ENCODE assay signal across 19 cellular contexts in genomic region chr19:4090351-4091220, GRCh38. TPM values are rescaled to one million over a fixed set of nuclear protein-coding genes. Genes with fewer than 3 reads are reported as not detected.
A peak's percentile ranks its signal among the peaks of the same experiment; 100 is the strongest.
DNase-seq lines count a peak whose midpoint lies in the region; ATAC-seq, FAIRE-seq and TF ChIP-seq lines count a peak whose summit lies in the region.
"Had no signal": no experiment of that assay in that cellular context is flagged by ENCODE, and none has a peak within 500 bp of the region (broad histone marks: within the 10 kb centered on the region; RNA-seq: fewer than 3 reads in every experiment).

No MANE protein-coding gene starts in this region.

- H3K9me3 Mint-ChIP-seq in activated CD4-positive, alpha-beta memory T cell treated with anti-CD3 and anti-CD28 coated beads for 36 hours: no peaks in the 10 kb centered on the region
- H3K9me3 Mint-ChIP-seq in naive thymus-derived CD4-positive, alpha-beta T cell: no peaks in the 10 kb centered on the region

- H3K9me3 ChIP-seq in HepG2 (ENCODE audit: low read length): no peaks in the 10 kb centered on the region
- no peaks in the 10 kb centered on the region for H3K9me3 ChIP-seq in right lobe of liver
- H3K9me3 ChIP-seq in naive thymus-derived CD4-positive, alpha-beta T cell (ENCODE audit: control insufficient read depth in 2 of 3, low read length in 3 of 3): no peaks in the 10 kb centered on the region
- no peaks in the 10 kb centered on the region for H3K9me3 ChIP-seq in aorta (ENCODE audit: control insufficient read depth, low read length)
- H3K9me3 ChIP-seq: body of pancreas, heart right ventricle had no signal

- DNase-seq in HepG2 (ENCODE audit: low spot score): no peak
- no peak for DNase-seq in right lobe of liver
- DNase-seq in activated CD4-positive, alpha-beta memory T cell treated with anti-CD3 and anti-CD28 coated beads for 36 hours: no peak
- no peak for DNase-seq in naive thymus-derived CD4-positive, alpha-beta T cell
- DNase-seq in aorta: peak; percentile 46 to 72
- no peak for DNase-seq in NCI-H187 (lab: John Stamatoyannopoulos, UW)
- DNase-seq: activated CD4-positive, alpha-beta T cell treated with anti-CD3 and anti-CD28 coated beads for 48 hours; activated effector memory CD4-positive, alpha-beta T cell treated with Interleukin-2 at 50 U/mL for 16 hours; body of pancreas; heart right ventricle; Karpas-422; kidney glomerular epithelial cell; NCI-H1436; SHP77 treated with DMSO at 0.1 percent for 48 hours; small intestine had no signal

- H3K36me3 ChIP-seq in HepG2 (replicated peaks in 1 of 2; ENCODE audit: control insufficient read depth in 1 of 2, insufficient read depth in 2 of 2, low read length in 2 of 2): peaks cover 4 to 7% of the 10 kb centered on the region in 2 experiments; a peak in 3 of 5 replicates
- peaks cover 0 to 19% (median 4%) of the 10 kb centered on the region in 4 donors for H3K36me3 ChIP-seq in right lobe of liver
- peaks cover 0 to 15% (median 0%) of the 10 kb centered on the region in 3 experiments for H3K36me3 ChIP-seq in naive thymus-derived CD4-positive, alpha-beta T cell (ENCODE audit: control insufficient read depth in 2 of 3, insufficient read depth in 3 of 3, low read length in 3 of 3)
- H3K36me3 ChIP-seq in aorta (ENCODE audit: control insufficient read depth in 1 of 2, insufficient read depth in 2 of 2, low read length in 1 of 2): no peaks in the 10 kb centered on the region

- H3K4me1 Mint-ChIP-seq in activated CD4-positive, alpha-beta memory T cell treated with anti-CD3 and anti-CD28 coated beads for 36 hours (ENCODE audit: low read depth): peaks cover 43% of the 10 kb centered on the region
- peaks cover 23 to 46% (median 41%) of the 10 kb centered on the region in 7 donors for H3K4me1 Mint-ChIP-seq in naive thymus-derived CD4-positive, alpha-beta T cell

- BruUV-seq in HepG2 (replicated peaks; lab: Mats Ljungman, UMichigan): no TSS peak

- H3K27ac Mint-ChIP-seq in activated CD4-positive, alpha-beta memory T cell treated with anti-CD3 and anti-CD28 coated beads for 36 hours: peak overlapping the region; percentile 86
- peak overlapping the region in 8 of 9 donors; percentile 36 to 97 (median 92) for H3K27ac Mint-ChIP-seq in naive thymus-derived CD4-positive, alpha-beta T cell

- H3K9ac ChIP-seq in HepG2 (ENCODE audit: insufficient read depth, low read depth, low read length): no peak overlapping the region
- H3K9ac ChIP-seq: parathyroid adenoma had no signal

- no peak for TF ChIP-seq EP300 in HepG2 (IDR thresholded peaks at IDR 0.05; ENCODE audit: low read depth in 2 of 2, low read length in 2 of 2)
- TF ChIP-seq EP300 in HepG2 (CRISPR knock-in tag; IDR thresholded peaks at IDR 0.05; ENCODE audit: borderline replicate concordance): no peak

- POLR2A ChIA-PET in HepG2 (lab: Yijun Ruan, JAX): no interaction called here
- POLR2A ChIA-PET in activated CD4-positive, alpha-beta memory T cell treated with anti-CD3 and anti-CD28 coated beads for 36 hours (lab: Charles Lee): no interaction called here
- POLR2A ChIA-PET in naive thymus-derived CD4-positive, alpha-beta T cell (lab: Charles Lee): interaction anchor here (0.7 to 4.2 kb wide), 4 partner anchors 14 to 1310 kb away, joined by 3 to 40 read pairs (median 7); partner anchors contain the start of gene ZBTB7A

- in situ Hi-C loops in HepG2 (cut with HindIII; ENCODE audit: extremely low pct_ligation_motif_present, low pct_unique_long_range_greater_than_20kb): no loop called here

- no peak overlapping the region for H2AFZ ChIP-seq in HepG2 (ENCODE audit: low read length)
- H2AFZ ChIP-seq: parathyroid adenoma had no signal

- H3K27me3 Mint-ChIP-seq in activated CD4-positive, alpha-beta memory T cell treated with anti-CD3 and anti-CD28 coated beads for 36 hours: no peaks in the 10 kb centered on the region
- no peaks in the 10 kb centered on the region for H3K27me3 Mint-ChIP-seq in naive thymus-derived CD4-positive, alpha-beta T cell

- no peak for TF ChIP-seq POLR2A in HepG2 (IDR thresholded peaks at IDR 0.05; ENCODE audit: insufficient read depth in 1 of 2, low read depth in 2 of 2, low read length in 2 of 2)
- TF ChIP-seq POLR2A in right lobe of liver (IDR thresholded peaks at IDR 0.05): no peak

- H3K4me3 ChIP-seq in HepG2 (replicated peaks in 1 of 3; ENCODE audit: insufficient read depth in 1 of 3, low read depth in 2 of 3, low read length in 3 of 3): no peak overlapping the region
- H3K4me3 ChIP-seq in right lobe of liver: no peak overlapping the region
- no peak overlapping the region for H3K4me3 ChIP-seq in naive thymus-derived CD4-positive, alpha-beta T cell (ENCODE audit: low read length)
- H3K4me3 ChIP-seq in aorta (ENCODE audit: low read length in 2 of 2): no peak overlapping the region
- H3K4me3 ChIP-seq: body of pancreas had no signal

- no peaks in the 10 kb centered on the region for H4K20me1 ChIP-seq in HepG2 (ENCODE audit: insufficient read depth, low read length)

- no peak for ATAC-seq in HepG2
- ATAC-seq in right lobe of liver: no peak
- ATAC-seq in naive thymus-derived CD4-positive, alpha-beta T cell: no peak
- no peak for ATAC-seq in aorta (ENCODE audit: low FRiP score)
- no peak for ATAC-seq in HG03280 (IDR thresholded peaks at IDR 0.05; ENCODE audit: unreplicated experiment)
- ATAC-seq in HG03460 (IDR thresholded peaks at IDR 0.05; ENCODE audit: unreplicated experiment): no peak
- ATAC-seq: body of pancreas had no signal

- peaks cover 8% of the 10 kb centered on the region for H3K36me3 Mint-ChIP-seq in activated CD4-positive, alpha-beta memory T cell treated with anti-CD3 and anti-CD28 coated beads for 36 hours
- H3K36me3 Mint-ChIP-seq in naive thymus-derived CD4-positive, alpha-beta T cell: peaks cover 0 to 8% (median 0%) of the 10 kb centered on the region in 5 donors

- CTCF ChIA-PET in HepG2 (lab: Yijun Ruan, JAX; ENCODE audit: low intra/inter-chr PET ratio, low total read pairs): no interaction called here
- CTCF ChIA-PET in activated CD4-positive, alpha-beta memory T cell treated with anti-CD3 and anti-CD28 coated beads for 36 hours (lab: Charles Lee): no interaction called here
- CTCF ChIA-PET in naive thymus-derived CD4-positive, alpha-beta T cell (lab: Charles Lee): interaction anchor here (1.6 kb wide), 2 partner anchors 13 to 24 kb away, joined by 5 to 7 read pairs; no protein-coding TSS in a partner anchor

- intact Hi-C loops in HepG2 (cut with micrococcal nuclease; ENCODE audit: unreplicated experiment): no loop called here
- intact Hi-C loops in right lobe of liver (cut with DNase I): no loop called here
- intact Hi-C loops in activated CD4-positive, alpha-beta memory T cell treated with anti-CD3 and anti-CD28 coated beads for 36 hours (cut with micrococcal nuclease): no loop called here
- intact Hi-C loops in naive thymus-derived CD4-positive, alpha-beta T cell (cut with micrococcal nuclease): no loop called here
- intact Hi-C loops in aorta (cut with DNase I): no loop called here

- no peaks in the 10 kb centered on the region for H3K79me2 ChIP-seq in HepG2 (ENCODE audit: insufficient read depth, low read length)
- H3K79me2 ChIP-seq: parathyroid adenoma had no signal

- FAIRE-seq in HepG2 (lab: Jason Lieb, UNC): no peak
- FAIRE-seq: GM18507, small intestine had no signal

- H3K27ac ChIP-seq in HepG2 (ENCODE audit: extremely low read length, insufficient read depth, low read length) (no peak overlapping the region), right lobe of liver (no peak overlapping the region), aorta (ENCODE audit: low read depth in 1 of 2, low read length in 2 of 2) (no peak overlapping the region)
- H3K27ac ChIP-seq in naive thymus-derived CD4-positive, alpha-beta T cell (ENCODE audit: low read depth, low read length): peak overlapping the region; percentile 67
- H3K27ac ChIP-seq: parathyroid adenoma had no signal

- no peak for TF ChIP-seq RAD21 in HepG2 (CRISPR knock-in tag; IDR thresholded peaks at IDR 0.05)

- no peak for TF ChIP-seq CTCF in HepG2 (CRISPR knock-in tag; IDR thresholded peaks at IDR 0.05)
- TF ChIP-seq CTCF in right lobe of liver (IDR thresholded peaks at IDR 0.05): no peak

- no peak overlapping the region for H3K4me3 Mint-ChIP-seq in activated CD4-positive, alpha-beta memory T cell treated with anti-CD3 and anti-CD28 coated beads for 36 hours
- peak overlapping the region in 3 of 10 donors; percentile 77 to 83 (median 82) for H3K4me3 Mint-ChIP-seq in naive thymus-derived CD4-positive, alpha-beta T cell

- 94% methylated on average over 36 of the region's 52 CpGs for WGBS in HepG2 (ENCODE audit: low lambda C conversion rate)
- WGBS in right lobe of liver (ENCODE audit: insufficient coverage, low coverage, low lambda C conversion rate, missing lambda C conversion rate): no CpG with 5 or more reads among the region's 52 CpGs
- WGBS in aorta, 2 donors: 91 to 93% methylated on average over 50 to 52 of the region's 52 CpGs

- no peak overlapping the region for H3K4me2 ChIP-seq in HepG2 (ENCODE audit: low read depth, low read length)

- H3K27me3 ChIP-seq in HepG2 (ENCODE audit: control insufficient read depth in 1 of 2, insufficient read depth in 2 of 2, low read length in 2 of 2): no peaks in the 10 kb centered on the region
- no peaks in the 10 kb centered on the region for H3K27me3 ChIP-seq in right lobe of liver
- H3K27me3 ChIP-seq in naive thymus-derived CD4-positive, alpha-beta T cell (ENCODE audit: control insufficient read depth in 2 of 2, insufficient read depth in 2 of 2, low read length in 2 of 2): no peaks in the 10 kb centered on the region
- H3K27me3 ChIP-seq in aorta (ENCODE audit: control insufficient read depth in 1 of 2, insufficient read depth in 2 of 2, low read length in 1 of 2): no peaks in the 10 kb centered on the region
- H3K27me3 ChIP-seq: body of pancreas, heart right ventricle had no signal

- H3K4me1 ChIP-seq in HepG2 (ENCODE audit: insufficient read depth, low read length): peaks cover 17% of the 10 kb centered on the region
- no peaks in the 10 kb centered on the region for H3K4me1 ChIP-seq in right lobe of liver
- peaks cover 40 to 41% of the 10 kb centered on the region in 2 donors for H3K4me1 ChIP-seq in naive thymus-derived CD4-positive, alpha-beta T cell (ENCODE audit: control insufficient read depth in 2 of 2, insufficient read depth in 2 of 2, low read length in 2 of 2)
- H3K4me1 ChIP-seq in aorta (ENCODE audit: control insufficient read depth in 1 of 2, insufficient read depth in 2 of 2, low read length in 2 of 2): no peaks in the 10 kb centered on the region
- H3K4me1 ChIP-seq: body of pancreas, parathyroid adenoma had no signal

RNA-seq across cellular contexts. Expression of gene ZBTB7A, which starts 23.9 kb away (rescaled TPM):
- 3.5 and 3.6 TPM in 2 replicates for total RNA-seq in HepG2 (2016; rRNA removed; fragmentation: Illumina TruSeq; extraction: Trizol)
- 1.8 TPM in 2 replicates for total RNA-seq in HepG2 (2016; cell fraction: cytosol; rRNA removed; fragmentation: Illumina TruSeq; extraction: Trizol; ENCODE audit: low read depth)
- total RNA-seq in HepG2 (2016; cell fraction: insoluble cytoplasmic fraction; rRNA removed; fragmentation: Illumina TruSeq; extraction: Trizol): 2.7 and 3.2 TPM in 2 replicates
- total RNA-seq in HepG2 (2016; cell fraction: membrane; rRNA removed; fragmentation: Illumina TruSeq; extraction: Trizol): 3.7 and 4.3 TPM in 2 replicates
- total RNA-seq in HepG2 (2016; cell fraction: nucleus; rRNA removed; fragmentation: Illumina TruSeq; extraction: Trizol): 3.0 and 3.1 TPM in 2 replicates
- 4.0 and 5.5 TPM in 2 replicates for polyA plus RNA-seq in HepG2 (2011; rRNA removed)
- 2.9 and 4.8 TPM in 2 replicates for polyA plus RNA-seq in HepG2 (2011; cell fraction: cytosol; rRNA removed)
- 23.5 and 34.3 TPM in 2 replicates for polyA plus RNA-seq in HepG2 (2011; cell fraction: nucleus; rRNA removed)
- polyA plus RNA-seq in HepG2 (2012): 4.7 and 6.0 TPM in 2 replicates
- 0.96 and 1.2 TPM in 2 replicates for polyA plus RNA-seq in HepG2 (2016; cell fraction: cytosol; fragmentation: Illumina TruSeq; extraction: Trizol; ENCODE audit: low read depth)
- polyA plus RNA-seq in HepG2 (2016; cell fraction: insoluble cytoplasmic fraction; fragmentation: Illumina TruSeq; extraction: Trizol; ENCODE audit: low read depth): 4.5 and 4.8 TPM in 2 replicates
- 2.7 and 3.0 TPM in 2 replicates for polyA plus RNA-seq in HepG2 (2016; cell fraction: membrane; fragmentation: Illumina TruSeq; extraction: Trizol; ENCODE audit: low read depth)
- 9.7 and 9.9 TPM in 2 replicates for polyA plus RNA-seq in HepG2 (2016; cell fraction: nucleus; fragmentation: Illumina TruSeq; extraction: Trizol; ENCODE audit: insufficient read depth, low read depth)
- polyA minus RNA-seq in HepG2 (2011; rRNA and poly(A)+ RNA removed; ENCODE audit: low replicate concordance): 4.3 and 12.1 TPM in 2 replicates
- 9.4 and 10.5 TPM in 2 replicates for polyA minus RNA-seq in HepG2 (2011; cell fraction: cytosol; rRNA and poly(A)+ RNA removed)
- polyA minus RNA-seq in HepG2 (2011; cell fraction: nucleus; rRNA and poly(A)+ RNA removed): 5.0 and 5.4 TPM in 2 replicates
- 10 to 100 TPM; 19.0 to 38.5 (median 27.7) TPM for total RNA-seq in right lobe of liver
- total RNA-seq in activated CD4-positive, alpha-beta memory T cell treated with anti-CD3 and anti-CD28 coated beads for 36 hours: 10 to 100 TPM; 31.0 to 32.5 TPM
- total RNA-seq in naive thymus-derived CD4-positive, alpha-beta T cell: 10 to 100 TPM; 47.4 to 76.0 (median 52.0) TPM
- polyA plus RNA-seq in naive thymus-derived CD4-positive, alpha-beta T cell: 10 to 100 TPM; 15.3 to 45.0 TPM
- total RNA-seq in aorta: 10 to 100 TPM; 50.4 to 53.9 TPM
- 10 to 100 TPM in 1 of 2 donors, 1 to 10 TPM in 1; 7.8 to 14.5 TPM for polyA plus RNA-seq in aorta

RNA-seq across cellular contexts. Expression of gene MAP2K2, which starts 33.3 kb away (rescaled TPM):
- total RNA-seq in HepG2 (2016; rRNA removed; fragmentation: Illumina TruSeq; extraction: Trizol) (72.2 and 80.9 TPM in 2 replicates), right lobe of liver (10 to 100 TPM; 50.2 to 75.7 (median 59.8) TPM), aorta (10 to 100 TPM; 80.8 to 97.8 TPM)
- 141 and 153 TPM in 2 replicates for total RNA-seq in HepG2 (2016; cell fraction: cytosol; rRNA removed; fragmentation: Illumina TruSeq; extraction: Trizol; ENCODE audit: low read depth)
- 63.3 and 84.3 TPM in 2 replicates for total RNA-seq in HepG2 (2016; cell fraction: insoluble cytoplasmic fraction; rRNA removed; fragmentation: Illumina TruSeq; extraction: Trizol)
- total RNA-seq in HepG2 (2016; cell fraction: membrane; rRNA removed; fragmentation: Illumina TruSeq; extraction: Trizol): 168 and 190 TPM in 2 replicates
- 40.1 and 53.8 TPM in 2 replicates for total RNA-seq in HepG2 (2016; cell fraction: nucleus; rRNA removed; fragmentation: Illumina TruSeq; extraction: Trizol)
- polyA plus RNA-seq in HepG2 (2011; rRNA removed) (70.3 and 88.1 TPM in 2 replicates), aorta (100 to 1,000 TPM in 1 of 2 donors, 10 to 100 TPM in 1; 82.4 to 230 TPM)
- 63.3 and 103 TPM in 2 replicates for polyA plus RNA-seq in HepG2 (2011; cell fraction: cytosol; rRNA removed)
- 96.2 and 101 TPM in 2 replicates for polyA plus RNA-seq in HepG2 (2011; cell fraction: nucleus; rRNA removed)
- 73.5 and 112 TPM in 2 replicates for polyA plus RNA-seq in HepG2 (2012)
- polyA plus RNA-seq in HepG2 (2016; cell fraction: cytosol; fragmentation: Illumina TruSeq; extraction: Trizol; ENCODE audit: low read depth): 205 and 223 TPM in 2 replicates
- polyA plus RNA-seq in HepG2 (2016; cell fraction: insoluble cytoplasmic fraction; fragmentation: Illumina TruSeq; extraction: Trizol; ENCODE audit: low read depth): 99.4 and 124 TPM in 2 replicates
- 271 and 285 TPM in 2 replicates for polyA plus RNA-seq in HepG2 (2016; cell fraction: membrane; fragmentation: Illumina TruSeq; extraction: Trizol; ENCODE audit: low read depth)
- polyA plus RNA-seq in HepG2 (2016; cell fraction: nucleus; fragmentation: Illumina TruSeq; extraction: Trizol; ENCODE audit: insufficient read depth, low read depth): 113 and 116 TPM in 2 replicates
- polyA minus RNA-seq in HepG2 (2011; rRNA and poly(A)+ RNA removed; ENCODE audit: low replicate concordance): 82.8 and 120 TPM in 2 replicates
- polyA minus RNA-seq in HepG2 (2011; cell fraction: cytosol; rRNA and poly(A)+ RNA removed): 55.4 and 61.2 TPM in 2 replicates
- polyA minus RNA-seq in HepG2 (2011; cell fraction: nucleus; rRNA and poly(A)+ RNA removed): 25.8 and 27.8 TPM in 2 replicates
- 100 to 1,000 TPM; 128 to 129 TPM for total RNA-seq in activated CD4-positive, alpha-beta memory T cell treated with anti-CD3 and anti-CD28 coated beads for 36 hours
- total RNA-seq in naive thymus-derived CD4-positive, alpha-beta T cell: 100 to 1,000 TPM in 4 of 5 experiments, 10 to 100 TPM in 1; 87.4 to 162 (median 123) TPM
- 10 to 100 TPM; 40.5 to 93.6 TPM for polyA plus RNA-seq in naive thymus-derived CD4-positive, alpha-beta T cell

Comparison
In these comparisons a context has a peak if more than half of its experiments do, and no peak if none do; other contexts are left out.
1. DNase-seq: peak in aorta (2 of 2); none in HepG2 (single experiment), right lobe of liver (0 of 3), activated CD4-positive, alpha-beta memory T cell treated with anti-CD3 and anti-CD28 coated beads for 36 hours (single experiment), naive thymus-derived CD4-positive, alpha-beta T cell (0 of 9) and NCI-H187 (0 of 2).